1 cellular context compared by ENCODE assay signal in genomic region chr14:70873627-70874026, GRCh38.
TF ChIP-seq lines count a peak whose summit lies in the region.

No MANE protein-coding gene starts in this region.

TF ChIP-seq in HepG2, 621 proteins besides CTCF, POLR2A, EP300 and RAD21:
- TF ChIP-seq STAG1 (CRISPR knock-in tag; IDR thresholded peaks at IDR 0.05): peak; percentile 40
- no peak for TF ChIP-seq ZNF34 (CRISPR knock-in tag; IDR thresholded peaks at IDR 0.05; ENCODE audit: borderline replicate concordance)
- peak; percentile 53; the same call in 1 of the 2 replicates for TF ChIP-seq SMC3 (IDR thresholded peaks at IDR 0.05; ENCODE audit: low read length)
- no peak for TF ChIP-seq TGIF2 (CRISPR knock-in tag; IDR thresholded peaks at IDR 0.05)
- no peak for TF ChIP-seq SALL1 (CRISPR knock-in tag; IDR thresholded peaks at IDR 0.05)
- no peak for TF ChIP-seq BHLHE40 (IDR thresholded peaks at IDR 0.05; ENCODE audit: low read length)
